Comparison of ENCODE assay signal across 1 cellular context in genomic region chr4:94207469-94208224, GRCh38.
TF ChIP-seq lines count a peak whose summit lies in the region.

Gene SMARCAD1 (plus strand): TSS chr4:94207865. CDS start chr4:94208395, 530 bp downstream.

TF ChIP-seq in K562, 482 proteins besides CTCF, POLR2A, EP300 and RAD21 (continued from another document and continues in another):
- TF ChIP-seq TRIM25 (IDR thresholded peaks at IDR 0.05; ENCODE audit: borderline replicate concordance): no peak
- TF ChIP-seq SRSF9 (IDR thresholded peaks at IDR 0.05; ENCODE audit: borderline replicate concordance, low read depth, low read length): no peak
- no peak for TF ChIP-seq SAFB (IDR thresholded peaks at IDR 0.05; ENCODE audit: borderline replicate concordance, low read depth, low read length)
- 0 out of 2 replicates have a peak, but pooled peaks have one; percentile 49 for TF ChIP-seq PTBP1 (IDR thresholded peaks at IDR 0.05; ENCODE audit: low read depth, low read length)
- TF ChIP-seq RBM25 (IDR thresholded peaks at IDR 0.05; ENCODE audit: low read depth, low read length, severe bottlenecking): no peak
- peak in 1 of 2 experiments; percentile 55; a peak in 1 of 4 replicates for TF ChIP-seq RCOR1 (IDR thresholded peaks at IDR 0.05; ENCODE audit: borderline replicate concordance in 1 of 2, low read depth in 2 of 2, low read length in 2 of 2)
- peak; percentile 71 for TF ChIP-seq PML (IDR thresholded peaks at IDR 0.05; ENCODE audit: low read length)
- peak; percentile 76 for TF ChIP-seq TBP (optimal IDR thresholded peaks at IDR 0.05; ENCODE audit: low read depth, low read length)
- peak; percentile 87 for TF ChIP-seq PHF8 (IDR thresholded peaks at IDR 0.05; ENCODE audit: borderline replicate concordance, low read length)
- TF ChIP-seq KLF1 (tag; IDR thresholded peaks at IDR 0.05): peak; percentile 50; the same call in 1 of the 2 replicates
- no peak for TF ChIP-seq CBFB (CRISPR knock-in tag; IDR thresholded peaks at IDR 0.05)
- TF ChIP-seq SMC3 (conservative IDR thresholded peaks at IDR 0.05; ENCODE audit: insufficient read depth, low read depth, low read length): no peak
- peak; percentile 31; the same call in 1 of the 2 replicates for TF ChIP-seq RNF2 (IDR thresholded peaks at IDR 0.05)
- TF ChIP-seq ZNF384 (IDR thresholded peaks at IDR 0.05; ENCODE audit: low read depth, low read length): peak; percentile 77
- TF ChIP-seq ZBTB11 (CRISPR knock-in tag; IDR thresholded peaks at IDR 0.05): peak in 1 of 3 experiments; percentile 83; a peak in 2 of 6 replicates
- TF ChIP-seq MIER1 (IDR thresholded peaks at IDR 0.05; ENCODE audit: low read depth): no peak; the same call in 1 of the 2 replicates
- no peak for TF ChIP-seq PTTG1 (tag; IDR thresholded peaks at IDR 0.05; ENCODE audit: low read depth)
- no peak for TF ChIP-seq RFX7 (CRISPR knock-in tag; IDR thresholded peaks at IDR 0.05)
- no peak for TF ChIP-seq NFXL1 (CRISPR knock-in tag; IDR thresholded peaks at IDR 0.05)
- no peak for TF ChIP-seq ZFPM2 (CRISPR knock-in tag; IDR thresholded peaks at IDR 0.05)
- TF ChIP-seq TOE1 (IDR thresholded peaks at IDR 0.05; ENCODE audit: borderline replicate concordance): 0 out of 2 replicates have a peak, but pooled peaks have one; percentile 68
- TF ChIP-seq TOE1 (CRISPR knock-in tag; IDR thresholded peaks at IDR 0.05; ENCODE audit: borderline replicate concordance, low read depth): no peak
- no peak for TF ChIP-seq ZNF280A (IDR thresholded peaks at IDR 0.05; ENCODE audit: low read depth, partially characterized antibody)
- no peak for TF ChIP-seq MXD1 (CRISPR knock-in tag; IDR thresholded peaks at IDR 0.05; ENCODE audit: borderline replicate concordance, poor library complexity, severe bottlenecking)
- TF ChIP-seq HBP1 (CRISPR knock-in tag; IDR thresholded peaks at IDR 0.05): no peak
- TF ChIP-seq VEZF1 (CRISPR knock-in tag; IDR thresholded peaks at IDR 0.05): peak; percentile 95
- TF ChIP-seq GABPB1 (CRISPR knock-in tag; IDR thresholded peaks at IDR 0.05): peak; percentile 88
- no peak for TF ChIP-seq ZNF143 (CRISPR knock-in tag; IDR thresholded peaks at IDR 0.05)
- TF ChIP-seq ZNF3 (CRISPR knock-in tag; IDR thresholded peaks at IDR 0.05): no peak
- TF ChIP-seq ZNF436 (CRISPR knock-in tag; IDR thresholded peaks at IDR 0.05): no peak
- no peak for TF ChIP-seq RBM34 (IDR thresholded peaks at IDR 0.05; ENCODE audit: borderline replicate concordance, insufficient read depth, low read length)
- no peak for TF ChIP-seq CTCFL (IDR thresholded peaks at IDR 0.05; ENCODE audit: borderline replicate concordance, insufficient read depth, low read depth, low read length, poor library complexity, severe bottlenecking)
- TF ChIP-seq ZBTB34 (CRISPR knock-in tag; IDR thresholded peaks at IDR 0.05): no peak
- TF ChIP-seq ARHGAP35 (IDR thresholded peaks at IDR 0.05; ENCODE audit: partially characterized antibody): no peak
- TF ChIP-seq ATF6 (CRISPR knock-in tag; IDR thresholded peaks at IDR 0.05): no peak
- peak; percentile 88 for TF ChIP-seq KDM5B (IDR thresholded peaks at IDR 0.05; ENCODE audit: insufficient replicate concordance, low read depth, low read length)
- no peak for TF ChIP-seq MCM5 (IDR thresholded peaks at IDR 0.05; ENCODE audit: low read depth)
- peak; percentile 80 for TF ChIP-seq POU5F1 (IDR thresholded peaks at IDR 0.05; ENCODE audit: borderline replicate concordance, low read depth, low read length, partially characterized antibody)
- TF ChIP-seq HNRNPL (IDR thresholded peaks at IDR 0.05; ENCODE audit: low read depth, low read length): no peak
- TF ChIP-seq ZNF57 (CRISPR knock-in tag; IDR thresholded peaks at IDR 0.05): no peak
- TF ChIP-seq NFIX (CRISPR knock-in tag; IDR thresholded peaks at IDR 0.05; ENCODE audit: low read depth): no peak
- peak; percentile 94 for TF ChIP-seq BMI1 (IDR thresholded peaks at IDR 0.05; ENCODE audit: low read length)
- TF ChIP-seq KLF6 (CRISPR knock-in tag; IDR thresholded peaks at IDR 0.05; ENCODE audit: borderline replicate concordance): no peak
- no peak for TF ChIP-seq NCOR1 (IDR thresholded peaks at IDR 0.05)
- no peak for TF ChIP-seq ZBTB9 (CRISPR knock-in tag; IDR thresholded peaks at IDR 0.05)
- peak; percentile 49; the same call in 1 of the 2 replicates for TF ChIP-seq FOXK1 (CRISPR knock-in tag; IDR thresholded peaks at IDR 0.05; ENCODE audit: borderline replicate concordance)
